Comparison of ENCODE assay signal across 8 cellular contexts in the genomic region with DNA sequence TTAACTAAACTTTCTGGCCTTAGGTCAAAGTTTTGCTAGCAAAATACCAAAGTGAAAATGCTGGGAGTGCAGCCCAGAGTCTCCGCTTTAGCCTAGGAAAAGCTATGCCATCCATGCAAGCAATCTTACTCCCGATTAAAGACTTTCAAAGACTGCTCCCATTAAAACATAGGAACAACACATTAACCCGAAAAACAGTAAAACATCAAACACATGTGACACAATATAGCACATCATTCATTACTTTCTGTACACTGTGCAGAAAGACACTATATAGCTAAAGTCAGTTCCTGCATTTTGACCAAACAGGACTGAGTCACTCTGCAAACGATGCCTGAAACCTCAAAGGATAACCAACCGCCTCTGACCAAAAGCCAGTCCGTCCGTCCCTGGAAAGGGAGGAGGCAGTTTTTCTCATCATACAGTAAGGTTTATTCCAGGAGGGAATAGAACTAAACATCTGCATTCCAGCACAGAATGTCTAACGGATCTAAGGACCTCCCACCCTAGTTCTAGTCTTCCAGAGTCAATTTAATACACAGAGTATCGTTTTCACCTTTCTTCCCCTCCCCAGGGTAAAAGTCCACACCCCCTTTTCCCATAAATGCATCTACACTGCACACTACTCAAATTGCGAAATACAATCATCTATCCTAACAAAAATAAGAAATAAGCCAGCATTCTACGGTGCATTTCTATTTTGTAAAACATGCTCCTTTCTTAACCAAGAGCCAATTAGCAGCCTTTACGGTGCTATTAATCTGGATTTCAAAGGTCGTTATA. TPM values are rescaled to one million over a fixed set of nuclear protein-coding genes. Genes with fewer than 3 reads are reported as not detected.
DNase-seq lines count a peak whose midpoint lies in the region; ATAC-seq and TF ChIP-seq lines count a peak whose summit lies in the region.

No MANE protein-coding gene starts in this region.

- no peaks in the 10 kb centered on the region for H3K9me3 ChIP-seq in CD4-positive, alpha-beta memory T cell (ENCODE audit: control insufficient read depth in 1 of 2, low read length in 2 of 2)
- H3K9me3 ChIP-seq in fibroblast of lung (ENCODE audit: control insufficient read depth, insufficient read depth, low read depth, low read length): no peaks in the 10 kb centered on the region

- peaks cover 7% of the 10 kb centered on the region for H4K20me1 ChIP-seq in fibroblast of lung (ENCODE audit: control insufficient read depth, extremely low read depth, insufficient read depth, low read length)

- H3K27me3 ChIP-seq in CD4-positive, alpha-beta memory T cell (ENCODE audit: insufficient read depth, low read length): no peaks in the 10 kb centered on the region
- H3K27me3 ChIP-seq in fibroblast of lung (ENCODE audit: control insufficient read depth, insufficient read depth, low read length): no peaks in the 10 kb centered on the region

- peak overlapping the region; percentile 94 to 100 (median 98) for H3K4me3 Mint-ChIP-seq in CD4-positive, alpha-beta memory T cell

- peak overlapping the region; percentile 81 to 94 for H3K4me3 ChIP-seq in CD4-positive, alpha-beta memory T cell (ENCODE audit: low read length in 2 of 2)
- H3K4me3 ChIP-seq in HFF-Myc (replicated peaks; ENCODE audit: low read depth, low read length) (peak overlapping the region; percentile 64), fibroblast of lung (replicated peaks in 1 of 4; ENCODE audit: control extremely low read depth in 1 of 4, insufficient read depth in 1 of 4, low read depth in 3 of 4, low read length in 4 of 4) (peak overlapping the region; percentile 72 to 99 (median 90))

- peak overlapping the region; percentile 92 for H3K9ac ChIP-seq in fibroblast of lung (ENCODE audit: insufficient read depth, low read length)

- CTCF ChIA-PET in CD4-positive, alpha-beta memory T cell (lab: Charles Lee; ENCODE audit: partially characterized antibody): interaction anchor here (1.3 kb wide), 1 partner anchor 210 kb away, joined by 10 read pairs; a partner anchor contains a TSS

- H3K79me2 ChIP-seq in fibroblast of lung (ENCODE audit: control insufficient read depth, insufficient read depth, low read length): peaks cover 62% of the 10 kb centered on the region

- peak overlapping the region; percentile 96 for H3K4me2 ChIP-seq in fibroblast of lung (ENCODE audit: extremely low read depth, insufficient read depth, low read length)

- DNase-seq in CD4-positive, alpha-beta memory T cell: no peak
- DNase-seq in HFF-Myc (ENCODE audit: extremely low read depth, low read depth): no peak
- peak; percentile 91 for DNase-seq in SW480 (ENCODE audit: low spot score)
- peak; percentile 79 to 80 for DNase-seq in fibroblast of lung (ENCODE audit: low read depth in 2 of 2)
- DNase-seq in occipital lobe (lab: John Stamatoyannopoulos, UW): peak; percentile 14
- no peak for DNase-seq in globus pallidus (ENCODE audit: low spot score)
- no peak for DNase-seq in NCI-H1436 treated with DMSO at 0.1 percent for 48 hours (lab: John Stamatoyannopoulos, UW)

- no peak for ATAC-seq in HG03135 (IDR thresholded peaks at IDR 0.05; ENCODE audit: unreplicated experiment)

- peak overlapping the region in 6 of 7 donors; percentile 83 to 97 (median 96) for H3K27ac Mint-ChIP-seq in CD4-positive, alpha-beta memory T cell

- intact Hi-C loops in CD4-positive, alpha-beta memory T cell (cut with micrococcal nuclease): loop anchor here (5.0 to 10.0 kb wide), 2 partner anchors 402 to 1390 kb away; partner anchors contain the start of genes GRHL1 and LPIN1

- TF ChIP-seq CTCF in HFF-Myc (IDR thresholded peaks at IDR 0.05; ENCODE audit: low read depth, low read length, missing control alignments) (no peak), fibroblast of lung (conservative IDR thresholded peaks at IDR 0.05 in 1 of 2, IDR thresholded peaks at IDR 0.05 in 1 of 2; ENCODE audit: low read depth in 1 of 2, low read length in 2 of 2) (no peak)

- H3K4me1 ChIP-seq in CD4-positive, alpha-beta memory T cell (ENCODE audit: insufficient read depth, low read length): peaks cover 40% of the 10 kb centered on the region
- peaks cover 9% of the 10 kb centered on the region for H3K4me1 ChIP-seq in fibroblast of lung (ENCODE audit: control insufficient read depth, extremely low read depth, insufficient read depth, low read length)

- H2AFZ ChIP-seq in fibroblast of lung (ENCODE audit: low read length): no peak overlapping the region

- no peaks in the 10 kb centered on the region for H3K36me3 ChIP-seq in CD4-positive, alpha-beta memory T cell (ENCODE audit: insufficient read depth, low read length)
- H3K36me3 ChIP-seq in fibroblast of lung (ENCODE audit: control insufficient read depth, insufficient read depth, low read length): no peaks in the 10 kb centered on the region

- H3K27ac ChIP-seq in CD4-positive, alpha-beta memory T cell (ENCODE audit: low read depth, low read length): peak overlapping the region; percentile 53
- peak overlapping the region; percentile 86 for H3K27ac ChIP-seq in fibroblast of lung (ENCODE audit: insufficient read depth, low read length)

- H3K36me3 Mint-ChIP-seq in CD4-positive, alpha-beta memory T cell: peaks cover 3 to 11% of the 10 kb centered on the region in 2 donors

- H3K27me3 Mint-ChIP-seq in CD4-positive, alpha-beta memory T cell: no peaks in the 10 kb centered on the region

- no peaks in the 10 kb centered on the region for H3K9me3 Mint-ChIP-seq in CD4-positive, alpha-beta memory T cell

- H3K4me1 Mint-ChIP-seq in CD4-positive, alpha-beta memory T cell: peaks cover 27 to 54% (median 33%) of the 10 kb centered on the region in 4 donors

- POLR2A ChIA-PET in CD4-positive, alpha-beta memory T cell (lab: Charles Lee; ENCODE audit: partially characterized antibody): interaction anchor here (0.9 to 3.0 kb wide), 3 partner anchors 16 to 188 kb away, joined by 3 to 24 read pairs (median 11); partner anchors contain the start of genes E2F6 and SLC66A3

RNA-seq across cellular contexts. Expression of gene ROCK2, which starts 1.7 kb away (rescaled TPM):
- 10 to 100 TPM; 24.3 to 26.7 TPM for total RNA-seq in CD4-positive, alpha-beta memory T cell
- polyA plus RNA-seq in CD4-positive, alpha-beta memory T cell: 10 to 100 TPM in 1 of 2 donors, 1 to 10 TPM in 1; 4.0 to 18.8 TPM
- 39.5 and 58.1 TPM in 2 replicates for total RNA-seq in fibroblast of lung
- 21.6 and 32.0 TPM in 2 replicates for polyA plus RNA-seq in fibroblast of lung
- 23.9 and 41.9 TPM in 2 replicates for polyA plus RNA-seq in fibroblast of lung (2012)
- 4.0 and 4.7 TPM in 2 replicates for polyA minus RNA-seq in fibroblast of lung (ENCODE audit: low replicate concordance)
- total RNA-seq in occipital lobe: 68.2 TPM

Comparison
In these comparisons a context has a peak if more than half of its experiments do, and no peak if none do; other contexts are left out.
1. DNase-seq: peak in SW480 (single experiment), fibroblast of lung (2 of 2) and occipital lobe (single experiment); none in CD4-positive, alpha-beta memory T cell (0 of 5), HFF-Myc (single experiment), globus pallidus (single experiment) and NCI-H1436 treated with DMSO at 0.1 percent for 48 hours (single experiment).
2. Peak in every context shown above with its lines, with median percentiles within 50 percentile points of each other: H3K4me3 ChIP-seq.